Comparison of ENCODE assay signal across 8 cellular contexts in genomic region chr6:147204843-147205311, GRCh38. TPM values are rescaled to one million over a fixed set of nuclear protein-coding genes. Genes with fewer than 3 reads are reported as not detected.
DNase-seq lines count a peak whose midpoint lies in the region; ATAC-seq lines count a peak whose summit lies in the region.

No MANE protein-coding gene starts in this region.

- H3K4me3 Mint-ChIP-seq in activated T-cell treated with anti-CD3 and anti-CD28 coated beads, Interleukin-2, amount 50 U/mL, for 24 hours: peak overlapping the region; percentile 92
- peak overlapping the region; percentile 89 for H3K4me3 Mint-ChIP-seq in activated CD8-positive, alpha-beta T cell treated with anti-CD3 and anti-CD28 coated beads, Interleukin-2, amount 10 ng/mL, durations not matched to agents 7 days and 5 days
- peak overlapping the region; percentile 92 to 98 for H3K4me3 Mint-ChIP-seq in stimulated activated naive B cell treated with anti-CD40 and anti-IgM and Interleukin-4, amounts not matched to agents 10 μg/mL and 1 μg/mL and 100 μg/mL, for 72 hours

- in situ Hi-C loops in KBM-7 (cut with MboI; ENCODE audit: low pct_unique_long_range_greater_than_20kb, low sequenced_read_pairs): no loop called here

- H3K4me3 ChIP-seq in iPS-18c (ENCODE audit: insufficient read depth, low read depth, low read length): peak overlapping the region; percentile 91

- peaks cover 47% of the 10 kb centered on the region for H3K4me1 Mint-ChIP-seq in activated T-cell treated with anti-CD3 and anti-CD28 coated beads, Interleukin-2, amount 50 U/mL, for 24 hours (ENCODE audit: low read depth)
- peaks cover 30% of the 10 kb centered on the region for H3K4me1 Mint-ChIP-seq in activated CD8-positive, alpha-beta T cell treated with anti-CD3 and anti-CD28 coated beads, Interleukin-2, amount 10 ng/mL, durations not matched to agents 7 days and 5 days (ENCODE audit: low read depth)
- peaks cover 14 to 24% of the 10 kb centered on the region in 2 donors for H3K4me1 Mint-ChIP-seq in stimulated activated naive B cell treated with anti-CD40 and anti-IgM and Interleukin-4, amounts not matched to agents 10 μg/mL and 1 μg/mL and 100 μg/mL, for 72 hours

- no peaks in the 10 kb centered on the region for H3K27me3 Mint-ChIP-seq in activated T-cell treated with anti-CD3 and anti-CD28 coated beads, Interleukin-2, amount 50 U/mL, for 24 hours
- no peaks in the 10 kb centered on the region for H3K27me3 Mint-ChIP-seq in activated CD8-positive, alpha-beta T cell treated with anti-CD3 and anti-CD28 coated beads, Interleukin-2, amount 10 ng/mL, durations not matched to agents 7 days and 5 days (ENCODE audit: low read depth)
- H3K27me3 Mint-ChIP-seq in stimulated activated naive B cell treated with anti-CD40 and anti-IgM and Interleukin-4, amounts not matched to agents 10 μg/mL and 1 μg/mL and 100 μg/mL, for 72 hours: no peaks in the 10 kb centered on the region

- POLR2A ChIA-PET in activated CD8-positive, alpha-beta T cell treated with anti-CD3 and anti-CD28 coated beads, Interleukin-2, amount 10 ng/mL, durations not matched to agents 7 days and 5 days (lab: Charles Lee): interaction anchor here (0.9 to 1.3 kb wide), 2 partner anchors 10 to 31 kb away, joined by 3 to 4 read pairs; no protein-coding TSS in a partner anchor

- no peaks in the 10 kb centered on the region for H3K9me3 Mint-ChIP-seq in activated T-cell treated with anti-CD3 and anti-CD28 coated beads, Interleukin-2, amount 50 U/mL, for 24 hours
- no peaks in the 10 kb centered on the region for H3K9me3 Mint-ChIP-seq in activated CD8-positive, alpha-beta T cell treated with anti-CD3 and anti-CD28 coated beads, Interleukin-2, amount 10 ng/mL, durations not matched to agents 7 days and 5 days (ENCODE audit: insufficient read depth)
- H3K9me3 Mint-ChIP-seq in stimulated activated naive B cell treated with anti-CD40 and anti-IgM and Interleukin-4, amounts not matched to agents 10 μg/mL and 1 μg/mL and 100 μg/mL, for 72 hours: no peaks in the 10 kb centered on the region

- no peaks in the 10 kb centered on the region for H3K9me3 ChIP-seq in iPS-18c (ENCODE audit: control insufficient read depth, insufficient read depth, low read length)

- CTCF ChIA-PET in activated CD8-positive, alpha-beta T cell treated with anti-CD3 and anti-CD28 coated beads, Interleukin-2, amount 10 ng/mL, durations not matched to agents 7 days and 5 days (lab: Charles Lee): interaction anchor here (0.7 kb wide), 1 partner anchor 928 kb away, joined by 3 read pairs; no protein-coding TSS in a partner anchor

- ATAC-seq in activated CD8-positive, alpha-beta T cell treated with anti-CD3 and anti-CD28 coated beads, Interleukin-2, amount 10 ng/mL, durations not matched to agents 7 days and 5 days: no peak
- no peak for ATAC-seq in stimulated activated naive B cell treated with anti-CD40 and anti-IgM and Interleukin-4, amounts not matched to agents 10 μg/mL and 1 μg/mL and 100 μg/mL, for 72 hours (replicated peaks)

- peak overlapping the region; percentile 96 for H3K27ac Mint-ChIP-seq in activated T-cell treated with anti-CD3 and anti-CD28 coated beads, Interleukin-2, amount 50 U/mL, for 24 hours
- peak overlapping the region; percentile 67 for H3K27ac Mint-ChIP-seq in activated CD8-positive, alpha-beta T cell treated with anti-CD3 and anti-CD28 coated beads, Interleukin-2, amount 10 ng/mL, durations not matched to agents 7 days and 5 days
- peak overlapping the region; percentile 94 for H3K27ac Mint-ChIP-seq in stimulated activated naive B cell treated with anti-CD40 and anti-IgM and Interleukin-4, amounts not matched to agents 10 μg/mL and 1 μg/mL and 100 μg/mL, for 72 hours

- DNase-seq in activated T-cell treated with anti-CD3 and anti-CD28 coated beads, Interleukin-2, amount 50 U/mL, for 24 hours: no peak
- DNase-seq in activated T-cell treated with anti-CD3 and anti-CD28 coated beads, Interleukin-2, amount 50 U/mL, for 1 hour: no peak
- DNase-seq in activated CD8-positive, alpha-beta T cell treated with anti-CD3 and anti-CD28 coated beads, Interleukin-2, amount 10 ng/mL, durations not matched to agents 7 days and 5 days: no peak
- no peak for DNase-seq in stimulated activated naive B cell treated with anti-CD40 and anti-IgM and Interleukin-4, amounts not matched to agents 10 μg/mL and 1 μg/mL and 100 μg/mL, for 72 hours
- DNase-seq in NCI-H2029 (lab: John Stamatoyannopoulos, UW) (no peak), KBM-7 (no peak)
- no peak for DNase-seq in stimulated activated CD4-positive, alpha-beta T cell treated with anti-CD3 and anti-CD28 coated beads, Interleukin-4, amount 100 ng/mL, for 24 hours

- peaks cover 31% of the 10 kb centered on the region for H3K36me3 Mint-ChIP-seq in activated T-cell treated with anti-CD3 and anti-CD28 coated beads, Interleukin-2, amount 50 U/mL, for 24 hours (ENCODE audit: low read depth)
- H3K36me3 Mint-ChIP-seq in activated CD8-positive, alpha-beta T cell treated with anti-CD3 and anti-CD28 coated beads, Interleukin-2, amount 10 ng/mL, durations not matched to agents 7 days and 5 days (ENCODE audit: low read depth): peaks cover 18% of the 10 kb centered on the region
- no peaks in the 10 kb centered on the region for H3K36me3 Mint-ChIP-seq in stimulated activated naive B cell treated with anti-CD40 and anti-IgM and Interleukin-4, amounts not matched to agents 10 μg/mL and 1 μg/mL and 100 μg/mL, for 72 hours

RNA-seq across cellular contexts. Expression of gene STXBP5, which starts 0.7 kb away (rescaled TPM):
- 10 to 100 TPM; 19.6 to 21.2 TPM for total RNA-seq in activated CD8-positive, alpha-beta T cell treated with anti-CD3 and anti-CD28 coated beads, Interleukin-2, amount 10 ng/mL, durations not matched to agents 7 days and 5 days
